ENCODE assay signal across 20 cellular contexts in the genomic region with DNA sequence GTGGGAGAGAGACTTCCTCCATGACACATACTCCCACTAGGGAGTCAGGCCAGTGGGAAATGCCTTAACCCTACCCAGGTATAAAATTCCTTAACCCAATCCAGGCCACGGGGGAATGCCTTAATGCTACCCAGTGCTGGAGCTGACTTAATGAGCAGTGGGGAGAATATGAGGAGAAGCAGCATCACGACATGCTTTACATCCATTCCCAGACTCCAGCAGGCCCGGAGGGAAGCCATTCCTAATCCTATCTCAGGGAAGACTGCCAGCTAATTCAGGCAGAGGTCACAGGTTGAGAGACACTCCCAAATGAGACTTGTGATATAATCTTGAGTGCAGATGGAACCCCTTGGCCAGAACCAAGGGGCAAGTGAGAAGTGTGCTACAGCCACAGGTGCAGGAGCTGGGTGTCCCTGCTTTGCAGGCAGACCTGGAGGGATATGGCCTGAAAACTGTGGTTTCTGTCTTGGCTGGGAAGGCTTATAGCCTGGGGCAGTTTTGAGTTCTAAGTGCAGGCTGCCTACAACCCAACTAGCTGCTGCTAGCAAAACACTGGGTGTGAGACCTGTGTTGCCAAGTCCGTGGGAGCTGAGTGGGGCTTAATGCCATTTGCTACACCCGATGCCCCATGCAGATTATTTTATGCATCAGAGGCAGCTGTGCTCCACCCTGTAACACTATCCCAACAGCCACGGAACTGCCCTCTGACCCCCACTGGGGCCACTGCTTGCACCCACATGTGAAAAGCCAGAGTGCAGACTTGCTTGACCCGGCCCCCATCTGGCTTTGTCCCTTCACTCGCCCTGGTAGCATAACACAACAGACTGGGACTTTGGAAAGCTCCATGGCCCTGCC. TPM values are rescaled to one million over a fixed set of nuclear protein-coding genes. Genes with fewer than 3 reads are reported as not detected.
DNase-seq lines count a peak whose midpoint lies in the region; ATAC-seq lines count a peak whose summit lies in the region.
"Had no signal": no experiment of that assay in that cellular context is flagged by ENCODE, and none has a peak within 500 bp of the region (broad histone marks: within the 10 kb centered on the region; RNA-seq: fewer than 3 reads in every experiment).

No MANE protein-coding gene starts in this region.

- ATAC-seq in GM18861 (IDR thresholded peaks at IDR 0.05; ENCODE audit: unreplicated experiment): no peak
- ATAC-seq: activated T-cell treated with anti-CD3 and anti-CD28 coated beads, Interleukin-2, amount 50 U/mL, for 72 hours; gastroesophageal sphincter; lower lobe of right lung had no signal

- DNase-seq in D341Med (ENCODE audit: low spot score) (peak; percentile 54), M059J (ENCODE audit: low read depth) (peak; percentile 84), astrocyte of the hippocampus (ENCODE audit: low read depth, low spot score) (peak; percentile 11), kidney tubule cell (ENCODE audit: low spot score) (peak; percentile 34), putamen (ENCODE audit: low spot score) (no peak), 8988T (no peak), COR-L47 (lab: John Stamatoyannopoulos, UW) (no peak)
- DNase-seq: activated CD4-positive, alpha-beta T cell treated with anti-CD3 and anti-CD28 coated beads, Interleukin-2, amount 50 U/mL, for 4 hours; activated naive CD8-positive, alpha-beta T cell treated with anti-CD3 and anti-CD28 coated beads, Interleukin-2, amount 10 ng/mL, durations not matched to agents 7 days and 5 days; activated T-cell treated with anti-CD3 and anti-CD28 coated beads, Interleukin-2, amount 50 U/mL, for 72 hours; lower lobe of right lung; NCI-H1694; NCI-H510A; OCI-M1; stomach had no signal

RNA-seq across cellular contexts. Expression of a gene that starts 45.2 kb away (rescaled TPM):
- total RNA-seq in M059J (2014; rRNA removed; shearing (Covaris generic)): not detected in 2 replicates
- total RNA-seq: A673; activated naive CD8-positive, alpha-beta T cell treated with anti-CD3 and anti-CD28 coated beads, Interleukin-2, amount 10 ng/mL, durations not matched to agents 7 days and 5 days; activated T-cell treated with anti-CD3 and anti-CD28 coated beads, Interleukin-2, amount 50 U/mL, for 72 hours; cardiac septum; gastroesophageal sphincter; lower lobe of right lung; right atrium auricular region had no signal

RNA-seq across cellular contexts. Expression of a gene that starts 56.5 kb away (rescaled TPM):
- total RNA-seq in M059J (2014; rRNA removed; shearing (Covaris generic)): not detected in 2 replicates
- total RNA-seq: A673; activated naive CD8-positive, alpha-beta T cell treated with anti-CD3 and anti-CD28 coated beads, Interleukin-2, amount 10 ng/mL, durations not matched to agents 7 days and 5 days; activated T-cell treated with anti-CD3 and anti-CD28 coated beads, Interleukin-2, amount 50 U/mL, for 72 hours; cardiac septum; gastroesophageal sphincter; lower lobe of right lung; right atrium auricular region had no signal

Comparison
In these comparisons a context has a peak if more than half of its experiments do, and no peak if none do; other contexts are left out.
1. DNase-seq: peak in D341Med (single experiment), M059J (single experiment), astrocyte of the hippocampus (single experiment) and kidney tubule cell (single experiment); none in putamen (single experiment), 8988T (single experiment) and COR-L47 (single experiment).